Comparison of ENCODE assay signal across 10 cellular contexts in the genomic region with DNA sequence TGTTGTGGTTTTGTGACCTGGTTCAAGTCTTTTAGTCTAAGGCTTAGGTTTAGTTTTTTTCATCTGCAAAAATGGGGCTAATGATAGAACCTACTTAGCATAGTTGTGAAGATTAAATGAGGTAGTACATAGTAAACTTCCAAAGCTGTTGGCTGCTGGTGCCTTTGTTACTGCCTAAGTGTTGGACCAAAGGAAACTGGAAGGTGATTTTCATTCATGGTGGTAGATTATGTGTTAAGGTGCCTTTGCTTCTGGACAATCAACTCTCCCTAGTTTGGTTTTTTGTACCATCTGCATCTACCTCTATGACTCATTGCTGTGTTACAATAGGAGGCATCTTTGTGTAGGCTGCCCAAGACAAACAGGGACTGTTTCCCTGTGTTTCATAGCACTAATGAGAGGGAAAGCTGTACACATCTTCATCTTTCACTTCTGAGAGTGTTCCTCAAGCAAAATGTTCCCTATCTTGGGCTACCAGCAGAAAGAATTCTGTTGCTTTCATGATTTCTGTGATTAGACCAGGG. TPM values are rescaled to one million over a fixed set of nuclear protein-coding genes. Genes with fewer than 3 reads are reported as not detected.
A peak's percentile ranks its signal among the peaks of the same experiment; 100 is the strongest.
DNase-seq lines count a peak whose midpoint lies in the region; ATAC-seq and TF ChIP-seq lines count a peak whose summit lies in the region.
"Had no signal": no experiment of that assay in that cellular context is flagged by ENCODE, and none has a peak within 500 bp of the region (broad histone marks: within the 10 kb centered on the region; RNA-seq: fewer than 3 reads in every experiment).

No MANE protein-coding gene starts in this region.

- peak overlapping the region; percentile 49; the same call in 1 of the 2 replicates for H3K9ac ChIP-seq in Karpas-422 (ENCODE audit: low read length)

- H3K36me3 Mint-ChIP-seq in activated T-helper 2 cell treated with anti-CD3 and anti-CD28 coated beads, Interferon-gamma antibody, Interleukin-2, Interleukin-4, amounts not matched to agents 10 μg/mL and 5 μg/mL and 100 μg/mL, durations not matched to agents 14 hours and 24 hours and 36 hours (ENCODE audit: low read depth): peaks cover 54% of the 10 kb centered on the region
- peaks cover 0 to 5% (median 0%) of the 10 kb centered on the region in 3 donors for H3K36me3 Mint-ChIP-seq in naive thymus-derived CD8-positive, alpha-beta T cell

- peaks cover 6% of the 10 kb centered on the region for H4K20me1 ChIP-seq in Karpas-422 (ENCODE audit: insufficient read depth, low read depth, low read length)

- H3K27me3 Mint-ChIP-seq in activated T-helper 2 cell treated with anti-CD3 and anti-CD28 coated beads, Interferon-gamma antibody, Interleukin-2, Interleukin-4, amounts not matched to agents 10 μg/mL and 5 μg/mL and 100 μg/mL, durations not matched to agents 14 hours and 24 hours and 36 hours (ENCODE audit: low read depth): no peaks in the 10 kb centered on the region
- H3K27me3 Mint-ChIP-seq in naive thymus-derived CD8-positive, alpha-beta T cell: no peaks in the 10 kb centered on the region

- TF ChIP-seq CTCF in GM12864 (IDR thresholded peaks at IDR 0.05; ENCODE audit: low read depth, low read length, missing control alignments): no peak

- no peaks in the 10 kb centered on the region for H3K9me3 ChIP-seq in Karpas-422 (ENCODE audit: low read length)

- H3K9me2 ChIP-seq in Karpas-422 (replicated peaks; ENCODE audit: insufficient read depth, low read length): no peaks in the 10 kb centered on the region

- peak overlapping the region; percentile 76 for H3K27ac Mint-ChIP-seq in activated T-helper 2 cell treated with anti-CD3 and anti-CD28 coated beads, Interferon-gamma antibody, Interleukin-2, Interleukin-4, amounts not matched to agents 10 μg/mL and 5 μg/mL and 100 μg/mL, durations not matched to agents 14 hours and 24 hours and 36 hours
- peak overlapping the region; percentile 73 to 95 (median 90) for H3K27ac Mint-ChIP-seq in naive thymus-derived CD8-positive, alpha-beta T cell

- H3K79me2 ChIP-seq in Karpas-422 (ENCODE audit: low read length): peaks cover 87% of the 10 kb centered on the region

- H3K36me3 ChIP-seq in Karpas-422 (ENCODE audit: insufficient read depth, low read length): peaks cover 17% of the 10 kb centered on the region; the same call in 1 of the 2 replicates

- peak overlapping the region; percentile 75 for H3K27ac ChIP-seq in Karpas-422 (ENCODE audit: low read length)

- intact Hi-C loops in activated T-helper 2 cell treated with anti-CD3 and anti-CD28 coated beads, Interferon-gamma antibody, Interleukin-2, Interleukin-4, amounts not matched to agents 10 μg/mL and 5 μg/mL and 100 μg/mL, durations not matched to agents 14 hours and 24 hours and 36 hours (cut with micrococcal nuclease): loop anchor here (1.0 kb wide), 1 partner anchor 11 kb away; no protein-coding TSS in a partner anchor
- intact Hi-C loops in left colon (cut with DNase I, micrococcal nuclease): loop anchor here in 1 of 2 donors (5.0 kb wide), 1 partner anchor 107 kb away; a partner anchor contains a TSS

- H3K27me3 ChIP-seq in Karpas-422 (ENCODE audit: low read length): no peaks in the 10 kb centered on the region

- no peak for DNase-seq in GM12864 (ENCODE audit: low read depth)
- DNase-seq in Karpas-422: no peak
- DNase-seq in activated T-helper 2 cell treated with anti-CD3 and anti-CD28 coated beads, Interferon-gamma antibody, Interleukin-2, Interleukin-4, amounts not matched to agents 10 μg/mL and 5 μg/mL and 100 μg/mL, durations not matched to agents 14 hours and 24 hours and 36 hours (ENCODE audit: low spot score): no peak
- no peak for DNase-seq in naive thymus-derived CD8-positive, alpha-beta T cell
- DNase-seq in NCI-H69 (lab: John Stamatoyannopoulos, UW): no peak
- DNase-seq in left colon: no peak
- DNase-seq: cortex of kidney, NCI-H1105 had no signal

- H3K4me1 Mint-ChIP-seq in activated T-helper 2 cell treated with anti-CD3 and anti-CD28 coated beads, Interferon-gamma antibody, Interleukin-2, Interleukin-4, amounts not matched to agents 10 μg/mL and 5 μg/mL and 100 μg/mL, durations not matched to agents 14 hours and 24 hours and 36 hours (ENCODE audit: low read depth): peaks cover 66% of the 10 kb centered on the region
- peaks cover 49 to 88% (median 84%) of the 10 kb centered on the region in 4 donors for H3K4me1 Mint-ChIP-seq in naive thymus-derived CD8-positive, alpha-beta T cell

- H2AFZ ChIP-seq in Karpas-422 (ENCODE audit: low read length): no peak overlapping the region

- peak overlapping the region; percentile 99 for H3K4me2 ChIP-seq in Karpas-422 (ENCODE audit: low read depth, low read length, poor library complexity, severe bottlenecking)

- peak overlapping the region; percentile 5; the same call in 1 of the 2 replicates for H3K4me3 ChIP-seq in GM12864 (ENCODE audit: low read depth, low read length)
- H3K4me3 ChIP-seq in Karpas-422 (ENCODE audit: low read length): peak overlapping the region; percentile 49

- POLR2A ChIA-PET in naive thymus-derived CD8-positive, alpha-beta T cell (lab: Charles Lee): interaction anchor here (1.0 to 1.3 kb wide), 2 partner anchors 107 to 114 kb away, joined by 3 to 7 read pairs; a partner anchor contains a TSS

- no peak for ATAC-seq in naive thymus-derived CD8-positive, alpha-beta T cell
- ATAC-seq in GM18867 (IDR thresholded peaks at IDR 0.05; ENCODE audit: unreplicated experiment): no peak
- no peak for ATAC-seq in HG03378 (IDR thresholded peaks at IDR 0.05; ENCODE audit: unreplicated experiment)
- ATAC-seq in left colon: no peak

- no peaks in the 10 kb centered on the region for H3K9me3 Mint-ChIP-seq in activated T-helper 2 cell treated with anti-CD3 and anti-CD28 coated beads, Interferon-gamma antibody, Interleukin-2, Interleukin-4, amounts not matched to agents 10 μg/mL and 5 μg/mL and 100 μg/mL, durations not matched to agents 14 hours and 24 hours and 36 hours
- no peaks in the 10 kb centered on the region for H3K9me3 Mint-ChIP-seq in naive thymus-derived CD8-positive, alpha-beta T cell

- H3K4me1 ChIP-seq in Karpas-422 (ENCODE audit: low read length): peaks cover 42% of the 10 kb centered on the region

- H3K4me3 Mint-ChIP-seq in activated T-helper 2 cell treated with anti-CD3 and anti-CD28 coated beads, Interferon-gamma antibody, Interleukin-2, Interleukin-4, amounts not matched to agents 10 μg/mL and 5 μg/mL and 100 μg/mL, durations not matched to agents 14 hours and 24 hours and 36 hours (ENCODE audit: low read depth): peak overlapping the region; percentile 40
- peak overlapping the region in 9 of 10 donors; percentile 52 to 93 (median 84) for H3K4me3 Mint-ChIP-seq in naive thymus-derived CD8-positive, alpha-beta T cell

RNA-seq across cellular contexts. Expression of a gene that starts 3.2 kb away (rescaled TPM):
- total RNA-seq in Karpas-422 (2014; rRNA removed; shearing (Covaris generic); ENCODE audit: low replicate concordance): 38.1 and 46.6 TPM in 2 replicates
- 107 and 111 TPM in 2 replicates for total RNA-seq in activated T-helper 2 cell treated with anti-CD3 and anti-CD28 coated beads, Interferon-gamma antibody, Interleukin-2, Interleukin-4, amounts not matched to agents 10 μg/mL and 5 μg/mL and 100 μg/mL, durations not matched to agents 14 hours and 24 hours and 36 hours
- 10 to 100 TPM; 49.3 to 50.8 TPM for total RNA-seq in naive thymus-derived CD8-positive, alpha-beta T cell
- 10 to 100 TPM; 34.7 to 41.7 (median 39.3) TPM for polyA plus RNA-seq in naive thymus-derived CD8-positive, alpha-beta T cell
- 10 to 100 TPM; 44.7 to 45.9 TPM for total RNA-seq in left colon

RNA-seq across cellular contexts. Expression of a gene that starts 33.4 kb away (rescaled TPM):
- total RNA-seq in Karpas-422 (2014; rRNA removed; shearing (Covaris generic); ENCODE audit: low replicate concordance): 8.4 and 16.5 TPM in 2 replicates
- 42.4 and 43.3 TPM in 2 replicates for total RNA-seq in activated T-helper 2 cell treated with anti-CD3 and anti-CD28 coated beads, Interferon-gamma antibody, Interleukin-2, Interleukin-4, amounts not matched to agents 10 μg/mL and 5 μg/mL and 100 μg/mL, durations not matched to agents 14 hours and 24 hours and 36 hours
- total RNA-seq in naive thymus-derived CD8-positive, alpha-beta T cell: 10 to 100 TPM; 13.6 to 14.4 TPM
- polyA plus RNA-seq in naive thymus-derived CD8-positive, alpha-beta T cell: 10 to 100 TPM in 2 of 3 donors, 1 to 10 TPM in 1; 9.0 to 12.1 (median 10.3) TPM
- total RNA-seq in left colon: 1 to 10 TPM; 2.6 to 7.8 TPM
